Comparison of ENCODE assay signal across 19 cellular contexts in the genomic region with DNA sequence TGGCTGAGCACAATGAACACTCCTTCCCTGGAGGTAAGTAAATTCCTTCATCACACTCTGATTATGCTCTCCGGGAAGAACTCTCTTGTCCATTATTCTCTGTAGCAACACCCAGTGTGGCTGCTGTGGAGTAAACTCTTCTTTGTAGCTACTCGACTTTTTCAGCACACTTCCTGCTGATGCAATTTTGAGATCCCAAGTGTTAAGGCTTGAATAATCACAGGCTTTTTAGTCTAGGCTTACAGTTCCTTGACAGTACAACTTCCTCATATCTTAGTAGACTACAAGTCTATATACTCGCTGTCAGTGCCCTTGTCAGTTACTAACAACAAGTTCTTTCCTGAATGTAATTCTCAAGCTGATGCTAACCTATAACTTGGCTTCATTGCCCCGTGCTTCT.
DNase-seq lines count a peak whose midpoint lies in the region; ATAC-seq and TF ChIP-seq lines count a peak whose summit lies in the region.
"Had no signal": no experiment of that assay in that cellular context is flagged by ENCODE, and none has a peak within 500 bp of the region (broad histone marks: within the 10 kb centered on the region; RNA-seq: fewer than 3 reads in every experiment).

No MANE protein-coding gene starts in this region.

- H4K20me1 ChIP-seq in BLaER1 treated with 17β-estradiol and CSF1 and Interleukin-3, amounts not matched to agents 10 nM and 100 nM: no peaks in the 10 kb centered on the region
- no peaks in the 10 kb centered on the region for H4K20me1 ChIP-seq in Karpas-422 (ENCODE audit: insufficient read depth, low read depth, low read length)

- peak overlapping the region; percentile 66 to 82 (median 72) for H3K27ac ChIP-seq in BLaER1 treated with 17β-estradiol and CSF1 and Interleukin-3, amounts not matched to agents 10 nM and 100 nM
- H3K27ac ChIP-seq in Karpas-422 (ENCODE audit: low read length): no peak overlapping the region

- H3K9me2 ChIP-seq in Karpas-422 (replicated peaks; ENCODE audit: insufficient read depth, low read length): no peaks in the 10 kb centered on the region

- intact Hi-C loops in mucosa of descending colon (cut with DNase I, micrococcal nuclease) (no loop called here), natural killer cell (cut with micrococcal nuclease) (no loop called here)

- peaks cover 21 to 75% (median 39%) of the 10 kb centered on the region in 10 experiments for H3K4me1 ChIP-seq in BLaER1 treated with 17β-estradiol and CSF1 and Interleukin-3, amounts not matched to agents 10 nM and 100 nM
- H3K4me1 ChIP-seq in Karpas-422 (ENCODE audit: low read length) (no peaks in the 10 kb centered on the region), mucosa of descending colon (ENCODE audit: low read depth) (no peaks in the 10 kb centered on the region)

- peak overlapping the region in 3 of 10 experiments; percentile 5 to 47 (median 6); a peak in 4 of 20 replicates for H3K4me3 ChIP-seq in BLaER1 treated with 17β-estradiol and CSF1 and Interleukin-3, amounts not matched to agents 10 nM and 100 nM
- no peak overlapping the region for H3K4me3 ChIP-seq in Karpas-422 (ENCODE audit: low read length)
- no peak overlapping the region for H3K4me3 ChIP-seq in mucosa of descending colon

- H3K4me2 ChIP-seq in BLaER1 treated with 17β-estradiol and CSF1 and Interleukin-3, amounts not matched to agents 10 nM and 100 nM: peak overlapping the region; percentile 75 to 85 (median 82)
- H3K4me2 ChIP-seq in Karpas-422 (ENCODE audit: low read depth, low read length, poor library complexity, severe bottlenecking): no peak overlapping the region

- TF ChIP-seq CTCF in mucosa of descending colon (IDR thresholded peaks at IDR 0.05) (no peak), natural killer cell (IDR thresholded peaks at IDR 0.05) (no peak)

- no peaks in the 10 kb centered on the region for H3K36me3 ChIP-seq in BLaER1 treated with 17β-estradiol and CSF1 and Interleukin-3, amounts not matched to agents 10 nM and 100 nM
- H3K36me3 ChIP-seq in Karpas-422 (ENCODE audit: insufficient read depth, low read length) (no peaks in the 10 kb centered on the region), mucosa of descending colon (ENCODE audit: low read depth) (no peaks in the 10 kb centered on the region)

- H3K36me3 Mint-ChIP-seq in natural killer cell: peaks cover 10% of the 10 kb centered on the region
- H3K36me3 Mint-ChIP-seq: CD4-positive, alpha-beta memory T cell had no signal

- H3K27ac Mint-ChIP-seq in natural killer cell: no peak overlapping the region
- H3K27ac Mint-ChIP-seq: CD4-positive, alpha-beta memory T cell; T-helper 2 cell treated with Interferon-gamma antibody and Interleukin-4, amounts not matched to agents 5 μg/mL and 100 μg/mL, for 36 hours had no signal

- no peaks in the 10 kb centered on the region for H3K4me1 Mint-ChIP-seq in natural killer cell
- H3K4me1 Mint-ChIP-seq: CD4-positive, alpha-beta memory T cell had no signal

- DNase-seq in Karpas-422 (peak; percentile 45), SKM-1 treated with dmso at 0.1 percent for 144 hours (lab: John Stamatoyannopoulos, UW; ENCODE audit: unreplicated experiment) (peak; percentile 7), mucosa of descending colon (no peak), NCI-H1417 treated with DMSO at 0.1 percent for 48 hours (lab: John Stamatoyannopoulos, UW) (no peak), hepatic stellate cell (ENCODE audit: low spot score) (no peak), natural killer cell (no peak)
- DNase-seq: AML-193; Calu3; CD4-positive, alpha-beta memory T cell; GOT3; MM.1S; NCI-H187; NCI-H2107; NCI-H226; NCI-H524; NCI-H82 had no signal

- no peaks in the 10 kb centered on the region for H3K27me3 Mint-ChIP-seq in natural killer cell (ENCODE audit: low read depth in 2 of 2)
- H3K27me3 Mint-ChIP-seq: CD4-positive, alpha-beta memory T cell had no signal

- ATAC-seq in mucosa of descending colon: peak; percentile 11
- ATAC-seq in natural killer cell: no peak
- ATAC-seq: Right ventricle myocardium inferior had no signal

- peak overlapping the region; percentile 40 to 66 (median 48); a peak in 21 of 22 replicates for H3K9ac ChIP-seq in BLaER1 treated with 17β-estradiol and CSF1 and Interleukin-3, amounts not matched to agents 10 nM and 100 nM
- no peak overlapping the region for H3K9ac ChIP-seq in Karpas-422 (ENCODE audit: low read length)

- peaks cover 15% of the 10 kb centered on the region in 2 donors for H3K9me3 Mint-ChIP-seq in natural killer cell

- no peak overlapping the region for H2AFZ ChIP-seq in Karpas-422 (ENCODE audit: low read length)

- H3K27me3 ChIP-seq in BLaER1 treated with 17β-estradiol and CSF1 and Interleukin-3, amounts not matched to agents 10 nM and 100 nM: no peaks in the 10 kb centered on the region
- no peaks in the 10 kb centered on the region for H3K27me3 ChIP-seq in Karpas-422 (ENCODE audit: low read length)

- no peaks in the 10 kb centered on the region for H3K79me2 ChIP-seq in Karpas-422 (ENCODE audit: low read length)

- no peak overlapping the region for H3K4me3 Mint-ChIP-seq in natural killer cell
- H3K4me3 Mint-ChIP-seq: CD4-positive, alpha-beta memory T cell; T-helper 2 cell treated with Interferon-gamma antibody and Interleukin-4, amounts not matched to agents 5 μg/mL and 100 μg/mL, for 36 hours had no signal

- peaks cover 5 to 35% (median 27%) of the 10 kb centered on the region in 11 experiments; a peak in 21 of 22 replicates for H3K9me3 ChIP-seq in BLaER1 treated with 17β-estradiol and CSF1 and Interleukin-3, amounts not matched to agents 10 nM and 100 nM (replicated peaks in 1 of 11)
- 0 out of 2 replicates have a peak, but pooled peaks cover 3% of the 10 kb centered on the region for H3K9me3 ChIP-seq in Karpas-422 (ENCODE audit: low read length)
- H3K9me3 ChIP-seq in mucosa of descending colon: no peaks in the 10 kb centered on the region

Comparison
In these comparisons a context has a peak if more than half of its experiments do, and no peak if none do; other contexts are left out.
1. DNase-seq: peak in Karpas-422 (single experiment) and SKM-1 treated with dmso at 0.1 percent for 144 hours (single experiment); none in mucosa of descending colon (0 of 3), NCI-H1417 treated with DMSO at 0.1 percent for 48 hours (single experiment), hepatic stellate cell (single experiment) and natural killer cell (single experiment).